In genomic region chr5:157509587-157509986, GRCh38 we compare ENCODE assay signal across 20 cellular contexts. TPM values are rescaled to one million over a fixed set of nuclear protein-coding genes. Genes with fewer than 3 reads are reported as not detected.
A peak's percentile ranks its signal among the peaks of the same experiment; 100 is the strongest.
DNase-seq lines count a peak whose midpoint lies in the region; ATAC-seq, FAIRE-seq and TF ChIP-seq lines count a peak whose summit lies in the region.
"Had no signal": no experiment of that assay in that cellular context is flagged by ENCODE, and none has a peak within 500 bp of the region (broad histone marks: within the 10 kb centered on the region; RNA-seq: fewer than 3 reads in every experiment).

No MANE protein-coding gene starts in this region.

- H2AFZ ChIP-seq in GM12878 (ENCODE audit: control insufficient read depth, low read depth, low read length), result no peak overlapping the region

- intact Hi-C loops in GM12878 (cut with micrococcal nuclease; ENCODE audit: unreplicated experiment) (no loop called here), dorsolateral prefrontal cortex (cut with DNase I) (no loop called here)

- no peak overlapping the region for H3K4me2 ChIP-seq in GM12878 (ENCODE audit: control insufficient read depth, insufficient read depth)

- no peaks in the 10 kb centered on the region for H3K9me3 ChIP-seq in GM12878 (replicated peaks; ENCODE audit: control insufficient read depth, insufficient read depth, low read length)
- H3K9me3 ChIP-seq: HAP-1, suprapubic skin had no signal

- no peak overlapping the region for H3K9ac ChIP-seq in GM12878 (ENCODE audit: control insufficient read depth, insufficient read depth, low read length)

- H4K20me1 ChIP-seq in GM12878 (ENCODE audit: control insufficient read depth, insufficient read depth), result no peaks in the 10 kb centered on the region

- H3K79me2 ChIP-seq in GM12878 (ENCODE audit: control insufficient read depth, insufficient read depth, low read length), result no peaks in the 10 kb centered on the region

- CTCF ChIA-PET in GM12878 (lab: Yijun Ruan, JAX), result interaction anchor here (0.9 to 2.7 kb wide), 4 partner anchors 15 to 359 kb away, joined by 3 to 7 read pairs (median 5); no protein-coding TSS in a partner anchor

- no peak for TF ChIP-seq POLR2A in GM12878 (IDR thresholded peaks at IDR 0.05; ENCODE audit: low read depth, low read length)

- H3K4me3 ChIP-seq in GM12865 (ENCODE audit: low read depth, low read length) (no peak overlapping the region), GM12878 (no peak overlapping the region), dorsolateral prefrontal cortex (no peak overlapping the region)
- H3K4me3 ChIP-seq: HAP-1, suprapubic skin had no signal

- peaks cover 2 to 23% of the 10 kb centered on the region in 2 experiments; a peak in 3 of 4 replicates for H3K36me3 ChIP-seq in GM12878 (ENCODE audit: control insufficient read depth in 2 of 2, insufficient read depth in 2 of 2, low read length in 1 of 2)
- H3K36me3 ChIP-seq: HAP-1, suprapubic skin had no signal

- RAD21 ChIA-PET in GM12878 (lab: Charles Lee; ENCODE audit: unreplicated experiment), result interaction anchor here (0.8 to 1.0 kb wide), 2 partner anchors 64 to 233 kb away, joined by 3 read pairs; no protein-coding TSS in a partner anchor

- TF ChIP-seq RAD21 in GM12878 (IDR thresholded peaks at IDR 0.05; ENCODE audit: insufficient read depth, low read depth, low read length), result no peak

- SMC1A ChIA-PET in GM12878 (lab: Charles Lee; ENCODE audit: uncharacterized antibody, unreplicated experiment), result interaction anchor here (0.8 to 2.5 kb wide), 8 partner anchors 10 to 108 kb away, joined by 3 to 16 read pairs (median 3); no protein-coding TSS in a partner anchor

- no peak for TF ChIP-seq EP300 in GM12878 (IDR thresholded peaks at IDR 0.05; ENCODE audit: borderline replicate concordance in 1 of 2, control insufficient read depth in 1 of 2, low read depth in 2 of 2, low read length in 2 of 2)

- H3K27me3 ChIP-seq in GM12878 (replicated peaks in 1 of 2; ENCODE audit: control insufficient read depth in 2 of 2, insufficient read depth in 2 of 2, low read length in 1 of 2), result no peaks in the 10 kb centered on the region
- H3K27me3 ChIP-seq in dorsolateral prefrontal cortex, result no peaks in the 10 kb centered on the region
- H3K27me3 ChIP-seq: suprapubic skin had no signal

- FAIRE-seq in GM12878 (lab: Jason Lieb, UNC), result no peak
- FAIRE-seq: endometrium had no signal

- peaks cover 24% of the 10 kb centered on the region for H3K4me1 ChIP-seq in GM12878 (ENCODE audit: control insufficient read depth, insufficient read depth, low read length)

- ATAC-seq in GM19452 (IDR thresholded peaks at IDR 0.05; ENCODE audit: unreplicated experiment) (peak; percentile 72), HG03159 (IDR thresholded peaks at IDR 0.05; ENCODE audit: unreplicated experiment) (peak; percentile 67), GM12878 (peak; percentile 24), left lobe of liver (no peak)
- ATAC-seq: left ventricle myocardium superior had no signal

- no TSS peak for BruUV-seq in GM12878 (replicated peaks; lab: Mats Ljungman, UMichigan)

- TF ChIP-seq CTCF in GM12865 (IDR thresholded peaks at IDR 0.05; ENCODE audit: insufficient read depth, low read depth, low read length, missing control alignments) (no peak), GM12878 (IDR thresholded peaks at IDR 0.05 in 2 of 3, conservative IDR thresholded peaks at IDR 0.05 in 1 of 3; ENCODE audit: control insufficient read depth in 2 of 3, extremely low read depth in 1 of 3, insufficient read depth in 1 of 3, low read depth in 3 of 3, low read length in 3 of 3) (no peak), dorsolateral prefrontal cortex (IDR thresholded peaks at IDR 0.05 in 54 of 56, conservative IDR thresholded peaks at IDR 0.05 in 2 of 56; ENCODE audit: low read depth in 1 of 56, partially characterized antibody in 56 of 56) (no peak)

- no peak overlapping the region for H3K27ac ChIP-seq in GM12878 (ENCODE audit: control insufficient read depth, insufficient read depth)
- H3K27ac ChIP-seq in dorsolateral prefrontal cortex, result no peak overlapping the region
- H3K27ac ChIP-seq: suprapubic skin had no signal

- in situ Hi-C loops in GM12878 (cut with MboI), result no loop called here

- POLR2A ChIA-PET in GM12878 (lab: Charles Lee), result interaction anchor here (1.0 to 1.3 kb wide), 2 partner anchors 9 to 16 kb away, joined by 3 to 4 read pairs; no protein-coding TSS in a partner anchor

- DNase-seq in GM12865 (ENCODE audit: low read depth) (peak; percentile 61), GM12878 (ENCODE audit: low read depth, low spot score) (no peak), NCI-H526 (lab: John Stamatoyannopoulos, UW) (no peak), NCI-H2171 (lab: John Stamatoyannopoulos, UW) (no peak), left lobe of liver (ENCODE audit: low spot score) (no peak), dorsolateral prefrontal cortex (no peak)
- DNase-seq: activated CD4-positive, alpha-beta T cell treated with anti-CD3 and anti-CD28 coated beads for 1 hour; activated T-cell treated with anti-CD3 and anti-CD28 coated beads, Interleukin-2, amount 50 U/mL, for 48 hours; left ventricle myocardium superior; NCI-H1417 treated with DMSO at 0.1 percent for 48 hours; NCI-H226; T-helper 2 cell had no signal

TF ChIP-seq in GM12878, 131 proteins besides CTCF, POLR2A, EP300 and RAD21:
- 0 out of 2 replicates have a peak, but pooled peaks have one; percentile 18 for TF ChIP-seq JUNB (IDR thresholded peaks at IDR 0.05)
- no peak for TF ChIP-seq PKNOX1 (IDR thresholded peaks at IDR 0.05)

RNA-seq across cellular contexts. Expression of gene NIPAL4, which starts 49.6 kb away (rescaled TPM):
- total RNA-seq in GM12878 (2013; cell fraction: nucleolus; rRNA removed), result 3.4 and 3.5 TPM in 2 replicates
- total RNA-seq in GM12878 (2014; rRNA removed) (6.6 and 7.3 TPM in 2 replicates), GM12878 (2014; rRNA removed; fragmentation: Illumina TruSeq; extraction: Trizol) (3.9 and 4.1 TPM in 2 replicates), GM12878 (2021) (9.7 and 10.5 TPM in 2 replicates), left lobe of liver (not detected), dorsolateral prefrontal cortex (10 to 100 TPM in 26 of 120 experiments, 1 to 10 TPM in 91, under 1 TPM in 3; 0.45 to 25.9 (median 6.0) TPM)
- polyA plus RNA-seq in GM12878 (2011; ENCODE audit: low read depth), result 1.1 TPM
- polyA plus RNA-seq in GM12878 (2011; rRNA removed) (0.03 and 0.11 TPM in 2 replicates), GM12878 (2014; fragmentation: Illumina TruSeq; extraction: Trizol) (10.3 and 12.5 TPM in 2 replicates), GM12878 (2014; fragmentation: Nextera tagmentation; extraction: Ambion mirVana) (1 to 10 TPM; 3.3 to 5.2 TPM), GM12878 (2014; rRNA removed) (4.5 and 4.8 TPM in 2 replicates), GM12878 (2016; fragmentation: Nextera tagmentation; extraction: Ambion mirVana) (10 to 100 TPM; 12.8 to 15.5 TPM)
- 0.12 and 0.15 TPM in 2 replicates for polyA plus RNA-seq in GM12878 (2011; cell fraction: cytosol; rRNA removed)
- 0.03 and 0.22 TPM in 2 replicates for polyA plus RNA-seq in GM12878 (2011; cell fraction: nucleus; rRNA removed)
- polyA plus RNA-seq in GM12878 (2012), result 0.69 and 1.3 TPM in 2 replicates
- polyA minus RNA-seq in GM12878 (2011; rRNA and poly(A)+ RNA removed), result not detected in 2 replicates
- not detected in 2 replicates for polyA minus RNA-seq in GM12878 (2011; cell fraction: cytosol; rRNA and poly(A)+ RNA removed)
- polyA minus RNA-seq in GM12878 (2011; cell fraction: nucleus; rRNA and poly(A)+ RNA removed), result 0.24 TPM in 1 of 2 replicates, not detected in the other
- total RNA-seq: left ventricle myocardium superior, LHCN-M2, myocyte, pulmonary artery endothelial cell had no signal
